Comparison of ENCODE assay signal across 8 cellular contexts in the genomic region with DNA sequence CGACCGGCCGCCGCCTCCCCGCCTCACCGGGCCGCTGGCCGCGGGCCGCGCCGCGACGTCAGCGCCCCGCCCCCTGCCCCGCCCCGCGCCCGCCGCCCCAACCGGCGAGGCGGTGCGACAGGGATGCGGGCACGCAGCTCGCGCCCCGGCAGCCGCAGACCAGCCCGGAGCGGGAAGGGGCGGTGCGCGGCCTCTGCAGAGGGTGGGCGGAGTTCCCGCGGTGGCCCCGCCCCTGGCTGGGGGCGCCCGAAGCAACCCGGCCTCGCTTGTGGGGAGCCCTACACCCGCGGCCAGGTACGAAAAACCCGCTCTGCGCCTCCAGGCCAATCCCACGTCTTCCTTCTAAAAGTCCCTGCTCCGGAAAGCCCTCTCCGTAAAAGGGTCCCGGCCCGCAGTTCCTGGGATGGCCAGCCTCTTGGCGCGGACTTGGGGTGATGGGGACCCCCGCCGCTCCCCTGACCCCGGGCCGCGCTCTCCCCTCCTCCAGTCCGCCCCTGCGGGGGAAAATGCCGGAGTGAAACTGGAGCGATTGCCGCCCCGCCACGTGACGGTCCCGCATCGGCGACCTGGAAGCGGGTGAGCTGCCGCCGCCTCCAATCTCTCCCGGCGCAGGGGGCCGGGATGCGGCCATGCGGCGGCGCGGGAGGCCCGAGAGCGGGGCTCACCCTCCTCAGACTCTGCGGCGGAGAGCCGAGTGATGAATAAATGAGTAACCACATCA. TPM values are rescaled to one million over a fixed set of nuclear protein-coding genes. Genes with fewer than 3 reads are reported as not detected.
DNase-seq lines count a peak whose midpoint lies in the region; ATAC-seq and TF ChIP-seq lines count a peak whose summit lies in the region.

A gene with protein sequence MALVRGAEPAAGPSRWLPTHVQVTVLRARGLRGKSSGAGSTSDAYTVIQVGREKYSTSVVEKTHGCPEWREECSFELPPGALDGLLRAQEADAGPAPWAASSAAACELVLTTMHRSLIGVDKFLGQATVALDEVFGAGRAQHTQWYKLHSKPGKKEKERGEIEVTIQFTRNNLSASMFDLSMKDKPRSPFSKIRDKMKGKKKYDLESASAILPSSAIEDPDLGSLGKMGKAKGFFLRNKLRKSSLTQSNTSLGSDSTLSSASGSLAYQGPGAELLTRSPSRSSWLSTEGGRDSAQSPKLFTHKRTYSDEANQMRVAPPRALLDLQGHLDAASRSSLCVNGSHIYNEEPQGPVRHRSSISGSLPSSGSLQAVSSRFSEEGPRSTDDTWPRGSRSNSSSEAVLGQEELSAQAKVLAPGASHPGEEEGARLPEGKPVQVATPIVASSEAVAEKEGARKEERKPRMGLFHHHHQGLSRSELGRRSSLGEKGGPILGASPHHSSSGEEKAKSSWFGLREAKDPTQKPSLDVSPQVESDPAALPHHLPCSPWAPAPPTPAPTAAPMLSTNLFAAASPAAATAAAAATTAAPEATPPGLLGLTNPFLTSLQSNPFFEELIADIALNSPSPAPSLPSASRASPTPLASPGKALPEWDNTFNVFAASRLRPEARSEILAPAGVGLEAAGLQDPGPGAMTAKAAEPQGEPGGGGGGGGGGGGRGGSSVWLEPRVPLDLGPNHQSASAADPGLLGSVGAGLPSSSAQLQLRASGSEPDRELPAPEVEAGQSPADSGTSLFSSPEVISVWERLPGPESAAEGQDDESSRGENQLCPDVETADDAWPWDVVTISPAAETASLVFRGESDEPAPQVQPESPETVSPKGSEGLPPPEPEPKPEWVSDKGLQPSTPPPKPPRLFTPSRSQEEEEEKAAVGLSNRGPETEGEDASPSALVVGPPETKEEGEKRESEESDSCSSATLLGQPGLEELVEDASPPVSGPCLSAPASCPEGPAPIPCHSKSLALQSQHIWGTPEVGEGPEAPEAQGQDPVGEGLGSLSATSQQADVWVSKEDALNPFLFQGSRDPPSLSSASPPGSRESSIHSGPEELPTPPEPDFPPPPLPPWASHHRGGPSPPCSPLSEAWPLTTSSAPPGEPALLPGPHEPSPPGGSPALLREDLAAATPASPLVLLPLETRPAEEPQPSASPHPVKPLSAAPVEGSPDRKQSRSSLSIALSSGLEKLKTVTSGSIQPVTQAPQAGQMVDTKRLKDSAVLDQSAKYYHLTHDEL (N-terminal part only) (minus strand): TSS at position 36 of the 721 bp plus-strand sequence. CDS start 171 bp downstream, outside the sequence.

- no peaks in the 10 kb centered on the region for H3K36me3 ChIP-seq in left lung

- no peaks in the 10 kb centered on the region for H3K9me3 ChIP-seq in left lung

- no peak for TF ChIP-seq CTCF in left lung (IDR thresholded peaks at IDR 0.05)

- ATAC-seq in HG02970 (IDR thresholded peaks at IDR 0.05; ENCODE audit: low FRiP score, unreplicated experiment) (peak; percentile 64), left lung (peak; percentile 90)

- peaks cover 4 to 31% of the 10 kb centered on the region in 2 donors for H3K4me1 ChIP-seq in left lung

- H3K4me3 ChIP-seq in left lung, result peak within 1 kb of the TSS; percentile 59 to 82

- peak within 1 kb of the TSS; percentile 76 to 87 for H3K27ac ChIP-seq in left lung

- peaks cover 0 to 48% of the 10 kb centered on the region in 2 donors for H3K27me3 ChIP-seq in left lung

- intact Hi-C loops in left lung (cut with DNase I), result no loop called here

- DNase-seq in NCI-H1092 treated with DMSO at 0.1 percent for 48 hours (lab: John Stamatoyannopoulos, UW) (peak; percentile 37), NCI-H1092 (lab: John Stamatoyannopoulos, UW) (no peak), NCI-H345 treated with DMSO at 0.1 percent for 48 hours (lab: John Stamatoyannopoulos, UW; ENCODE audit: unreplicated experiment) (peak; percentile 67), dermis microvascular lymphatic vessel endothelial cell (ENCODE audit: low read depth in 2 of 2) (peak in 1 of 2 donors; percentile 87), left lung (peak; percentile 80 to 93)
- peak; percentile 78 to 80 for DNase-seq in activated CD4-positive, alpha-beta T cell treated with anti-CD3 and anti-CD28 coated beads, Interleukin-2, amount 50 U/mL, for 48 hours
- DNase-seq in stimulated activated CD4-positive, alpha-beta T cell treated with anti-CD3 and anti-CD28 coated beads, Interleukin-1b, Interleukin-23, amount 100 ng/mL, for 48 hours, result peak; percentile 74

RNA-seq across cellular contexts. Expression of the gene that starts here (rescaled TPM):
- total RNA-seq in dermis microvascular lymphatic vessel endothelial cell (41.6 and 73.7 TPM in 2 replicates), left lung (10 to 100 TPM; 21.1 to 29.8 TPM)
